In genomic region chrX:40580537-40581332, GRCh38 we compare ENCODE assay signal across 7 cellular contexts.
DNase-seq lines count a peak whose midpoint lies in the region; ATAC-seq and TF ChIP-seq lines count a peak whose summit lies in the region.

TSS of gene ATP6AP2 (plus strand) at chrX:40580970. CDS start at chrX:40581066, 96 bp downstream.

- peak; percentile 92 to 96 for DNase-seq in NCI-H2081 (lab: John Stamatoyannopoulos, UW)
- DNase-seq in T1000 (lab: John Stamatoyannopoulos, UW): peak; percentile 72
- peak; percentile 90 for DNase-seq in astrocyte of the spinal cord (ENCODE audit: low read depth, low spot score)
- peak; percentile 89 for DNase-seq in hippocampal formation (lab: John Stamatoyannopoulos, UW)
- DNase-seq in retina: peak; percentile 94

- in situ Hi-C loops in astrocyte of the spinal cord (cut with HindIII; ENCODE audit: low sequenced_read_pairs): no loop called here

- peak within 1 kb of the TSS; percentile 72 for H3K4me3 ChIP-seq in astrocyte of the spinal cord (ENCODE audit: low read depth, low read length)

- ATAC-seq in GM18508 (IDR thresholded peaks at IDR 0.05; ENCODE audit: insufficient read depth, unreplicated experiment) (peak; percentile 83), HG03025 (IDR thresholded peaks at IDR 0.05; ENCODE audit: low FRiP score, unreplicated experiment) (peak; percentile 94)

- TF ChIP-seq CTCF in astrocyte of the spinal cord (IDR thresholded peaks at IDR 0.05; ENCODE audit: low read depth, low read length): no peak

Comparison
In these comparisons a context has a peak if more than half of its experiments do, and no peak if none do; other contexts are left out.
1. Peak in every context shown above with its lines: DNase-seq, ATAC-seq and H3K4me3 ChIP-seq.